In genomic region chr16:57299719-57300386, GRCh38 we compare ENCODE assay signal across 8 cellular contexts. TPM values are rescaled to one million over a fixed set of nuclear protein-coding genes. Genes with fewer than 3 reads are reported as not detected.
DNase-seq lines count a peak whose midpoint lies in the region; ATAC-seq and TF ChIP-seq lines count a peak whose summit lies in the region.

No MANE protein-coding gene starts in this region.

- H3K27ac ChIP-seq in A673 (ENCODE audit: low read depth, low read length, poor library complexity, severe bottlenecking), result peak overlapping the region; percentile 66

- POLR2A ChIA-PET in A673 (lab: Charles Lee; ENCODE audit: low non-redundant PET), result no interaction called here

- H3K27me3 ChIP-seq in A673 (replicated peaks; ENCODE audit: insufficient read depth, low read depth, low read length, poor library complexity), result no peaks in the 10 kb centered on the region

- H3K27me3 Mint-ChIP-seq in chondrocyte (ENCODE audit: low read depth), result no peaks in the 10 kb centered on the region

- no peaks in the 10 kb centered on the region for H3K36me3 Mint-ChIP-seq in chondrocyte (ENCODE audit: low read depth)

- H3K36me3 ChIP-seq in A673 (ENCODE audit: insufficient read depth, low read length, poor library complexity, severe bottlenecking), result no peaks in the 10 kb centered on the region

- no peak overlapping the region for H3K27ac Mint-ChIP-seq in chondrocyte (ENCODE audit: unreplicated experiment)

- no peaks in the 10 kb centered on the region for H3K9me3 Mint-ChIP-seq in chondrocyte (ENCODE audit: low read depth)

- TF ChIP-seq CTCF in A673 (conservative IDR thresholded peaks at IDR 0.05; ENCODE audit: low read depth, low read length) (no peak), chondrocyte (IDR thresholded peaks at IDR 0.05) (peak; percentile 67)

- H3K9me3 ChIP-seq in A673 (ENCODE audit: low read depth, low read length, poor library complexity, severe bottlenecking), result no peaks in the 10 kb centered on the region

- ATAC-seq in GM18873 (IDR thresholded peaks at IDR 0.05; ENCODE audit: low FRiP score, unreplicated experiment) (peak; percentile 42), HG03135 (IDR thresholded peaks at IDR 0.05; ENCODE audit: unreplicated experiment) (peak; percentile 55)

- peaks cover 4% of the 10 kb centered on the region for H3K4me1 ChIP-seq in A673 (ENCODE audit: insufficient read depth, low read length, poor library complexity, severe bottlenecking)

- BruUV-seq in A673 (replicated peaks; lab: Mats Ljungman, UMichigan), result no TSS peak

- no peak overlapping the region for H3K4me3 Mint-ChIP-seq in chondrocyte (ENCODE audit: unreplicated experiment)

- DNase-seq in A673 (ENCODE audit: low spot score) (peak; percentile 97), NCI-H446 treated with DMSO at 0.1 percent for 48 hours (lab: John Stamatoyannopoulos, UW) (peak; percentile 82), chondrocyte (ENCODE audit: low spot score) (peak; percentile 85), kidney glomerular epithelial cell (lab: John Stamatoyannopoulos, UW) (peak; percentile 96)
- peak; percentile 73 for DNase-seq in activated CD4-positive, alpha-beta T cell treated with anti-CD3 and anti-CD28 coated beads for 1 hour
- DNase-seq in stimulated activated CD4-positive, alpha-beta T cell treated with anti-CD3 and anti-CD28 coated beads, Interleukin-15, amount 100 ng/mL, for 48 hours (ENCODE audit: low read depth in 2 of 2), result peak; percentile 72 to 83

- intact Hi-C loops in A673 (cut with micrococcal nuclease; ENCODE audit: unreplicated experiment), result loop anchor here (1.0 to 2.0 kb wide), 4 partner anchors 117 to 219 kb away; no protein-coding TSS in a partner anchor

- CTCF ChIA-PET in A673 (lab: Charles Lee), result interaction anchor here (0.6 to 1.6 kb wide), 6 partner anchors 12 to 674 kb away, joined by 3 to 25 read pairs (median 6); partner anchors contain the start of gene MT1E

- H3K4me3 ChIP-seq in A673 (ENCODE audit: low read depth, low read length, poor library complexity, severe bottlenecking), result peak overlapping the region; percentile 60

- H3K4me1 Mint-ChIP-seq in chondrocyte (ENCODE audit: low read depth), result peaks cover 11% of the 10 kb centered on the region

RNA-seq across cellular contexts. Expression of gene PLLP, which starts 15.4 kb away (rescaled TPM):
- total RNA-seq in A673 (2021) (1.1 and 1.5 TPM in 2 replicates), chondrocyte (0.02 TPM in 1 of 3 replicates, not detected in the others)

RNA-seq across cellular contexts. Expression of gene ARL2BP, which starts 54.8 kb away (rescaled TPM):
- total RNA-seq in A673 (2021), result 33.1 and 35.1 TPM in 2 replicates
- 69.5 to 89.1 TPM (median 70.1 TPM) in 3 replicates for total RNA-seq in chondrocyte

RNA-seq across cellular contexts. Expression of gene CCL22, which starts 58.7 kb away (rescaled TPM):
- total RNA-seq in A673 (2021) (not detected in 2 replicates), chondrocyte (not detected in 3 replicates)

Comparison
In these comparisons a context has a peak if more than half of its experiments do, and no peak if none do; other contexts are left out.
1. Peak in every context shown above with its lines: DNase-seq, ATAC-seq, H3K4me3 ChIP-seq and H3K27ac ChIP-seq.